ENCODE assay signal across 1 cellular context in the genomic region with DNA sequence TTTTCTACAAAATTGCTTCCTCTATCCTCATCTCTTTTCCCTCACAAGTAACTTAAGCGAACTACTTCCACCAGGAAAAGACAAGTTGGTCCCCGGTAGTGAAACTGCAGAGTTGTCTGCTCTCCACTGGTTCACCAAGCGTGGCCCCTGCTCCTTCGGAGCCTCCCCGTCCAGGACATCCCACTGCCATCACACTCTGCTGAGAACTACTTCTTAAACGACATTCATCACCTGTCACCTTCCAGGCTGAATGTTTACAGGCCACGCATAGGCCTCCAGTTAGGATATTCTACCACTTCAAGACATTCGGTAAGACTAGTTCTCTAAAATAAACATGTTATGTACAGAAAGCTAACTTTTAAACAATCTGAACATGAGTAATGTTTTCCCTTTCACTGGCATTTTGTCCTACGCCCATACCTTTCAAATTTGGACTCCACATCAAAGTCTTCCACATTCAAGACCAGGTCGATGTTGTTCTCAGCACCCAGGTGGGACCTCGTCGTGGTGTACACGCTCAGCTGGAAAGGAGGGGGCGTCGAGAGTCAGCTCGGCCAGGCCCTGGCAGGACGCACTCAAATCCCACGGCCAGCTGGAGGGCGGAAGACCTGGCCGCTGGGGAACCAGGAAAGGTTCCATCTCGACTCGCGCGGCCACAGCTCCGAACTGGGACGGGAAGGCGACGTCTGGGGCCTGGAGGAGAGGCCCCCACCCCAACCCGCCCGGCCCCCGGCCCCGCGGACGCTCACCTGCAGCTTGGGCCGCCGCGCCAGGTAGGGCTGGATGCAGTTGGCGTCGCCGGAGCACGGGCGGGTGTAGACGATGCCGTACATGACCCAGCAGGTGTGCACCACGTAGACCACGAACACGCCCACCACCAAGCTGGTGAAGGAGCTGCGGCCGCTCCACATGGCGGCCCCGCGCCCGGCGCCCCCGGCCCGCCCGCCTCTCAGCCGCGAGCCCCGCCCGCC.
TF ChIP-seq lines count a peak whose summit lies in the region.

No MANE protein-coding gene starts in this region.

TF ChIP-seq in HepG2, 621 proteins besides CTCF, POLR2A, EP300 and RAD21 (continues in another document):
- no peak for TF ChIP-seq ISX (CRISPR knock-in tag; conservative IDR thresholded peaks at IDR 0.05)
- TF ChIP-seq, protein P1, sequence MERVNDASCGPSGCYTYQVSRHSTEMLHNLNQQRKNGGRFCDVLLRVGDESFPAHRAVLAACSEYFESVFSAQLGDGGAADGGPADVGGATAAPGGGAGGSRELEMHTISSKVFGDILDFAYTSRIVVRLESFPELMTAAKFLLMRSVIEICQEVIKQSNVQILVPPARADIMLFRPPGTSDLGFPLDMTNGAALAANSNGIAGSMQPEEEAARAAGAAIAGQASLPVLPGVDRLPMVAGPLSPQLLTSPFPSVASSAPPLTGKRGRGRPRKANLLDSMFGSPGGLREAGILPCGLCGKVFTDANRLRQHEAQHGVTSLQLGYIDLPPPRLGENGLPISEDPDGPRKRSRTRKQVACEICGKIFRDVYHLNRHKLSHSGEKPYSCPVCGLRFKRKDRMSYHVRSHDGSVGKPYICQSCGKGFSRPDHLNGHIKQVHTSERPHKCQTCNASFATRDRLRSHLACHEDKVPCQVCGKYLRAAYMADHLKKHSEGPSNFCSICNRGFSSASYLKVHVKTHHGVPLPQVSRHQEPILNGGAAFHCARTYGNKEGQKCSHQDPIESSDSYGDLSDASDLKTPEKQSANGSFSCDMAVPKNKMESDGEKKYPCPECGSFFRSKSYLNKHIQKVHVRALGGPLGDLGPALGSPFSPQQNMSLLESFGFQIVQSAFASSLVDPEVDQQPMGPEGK (CRISPR knock-in tag; IDR thresholded peaks at IDR 0.05), result peak; percentile 43; the same call in 1 of the 2 replicates
- no peak for TF ChIP-seq PAX8 (CRISPR knock-in tag; IDR thresholded peaks at IDR 0.05; ENCODE audit: borderline replicate concordance)
- 0 out of 2 replicates have a peak, but pooled peaks have one; percentile 16 for TF ChIP-seq ZNF142 (CRISPR knock-in tag; IDR thresholded peaks at IDR 0.05)
- no peak for TF ChIP-seq ZNF557 (CRISPR knock-in tag; IDR thresholded peaks at IDR 0.05)
- TF ChIP-seq ZNF768 (CRISPR knock-in tag; IDR thresholded peaks at IDR 0.05), result no peak
- peak; percentile 7 for TF ChIP-seq NFAT5 (CRISPR knock-in tag; IDR thresholded peaks at IDR 0.05)
- no peak for TF ChIP-seq ZNF780A (CRISPR knock-in tag; IDR thresholded peaks at IDR 0.05)
- TF ChIP-seq, protein P2, sequence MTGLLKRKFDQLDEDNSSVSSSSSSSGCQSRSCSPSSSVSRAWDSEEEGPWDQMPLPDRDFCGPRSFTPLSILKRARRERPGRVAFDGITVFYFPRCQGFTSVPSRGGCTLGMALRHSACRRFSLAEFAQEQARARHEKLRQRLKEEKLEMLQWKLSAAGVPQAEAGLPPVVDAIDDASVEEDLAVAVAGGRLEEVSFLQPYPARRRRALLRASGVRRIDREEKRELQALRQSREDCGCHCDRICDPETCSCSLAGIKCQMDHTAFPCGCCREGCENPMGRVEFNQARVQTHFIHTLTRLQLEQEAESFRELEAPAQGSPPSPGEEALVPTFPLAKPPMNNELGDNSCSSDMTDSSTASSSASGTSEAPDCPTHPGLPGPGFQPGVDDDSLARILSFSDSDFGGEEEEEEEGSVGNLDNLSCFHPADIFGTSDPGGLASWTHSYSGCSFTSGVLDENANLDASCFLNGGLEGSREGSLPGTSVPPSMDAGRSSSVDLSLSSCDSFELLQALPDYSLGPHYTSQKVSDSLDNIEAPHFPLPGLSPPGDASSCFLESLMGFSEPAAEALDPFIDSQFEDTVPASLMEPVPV (CRISPR knock-in tag; IDR thresholded peaks at IDR 0.05), result 0 out of 2 replicates have a peak, but pooled peaks have one; percentile 1
- no peak for TF ChIP-seq KDM2A (CRISPR knock-in tag; IDR thresholded peaks at IDR 0.05; ENCODE audit: borderline replicate concordance, low read depth)
- TF ChIP-seq ZBTB8A (CRISPR knock-in tag; IDR thresholded peaks at IDR 0.05; ENCODE audit: borderline replicate concordance, low read depth), result no peak
- TF ChIP-seq ZNF720 (CRISPR knock-in tag; IDR thresholded peaks at IDR 0.05), result no peak
- TF ChIP-seq ETV6 (CRISPR knock-in tag; conservative IDR thresholded peaks at IDR 0.05), result no peak
- TF ChIP-seq MXD3 (CRISPR knock-in tag; IDR thresholded peaks at IDR 0.05), result 0 out of 2 replicates have a peak, but pooled peaks have one; percentile 23
- TF ChIP-seq HOXD1 (CRISPR knock-in tag; IDR thresholded peaks at IDR 0.05), result peak; percentile 6; the same call in 1 of the 2 replicates
- TF ChIP-seq CREM (IDR thresholded peaks at IDR 0.05), result no peak
- no peak for TF ChIP-seq CREM (CRISPR knock-in tag; IDR thresholded peaks at IDR 0.05)
- TF ChIP-seq TFDP1 (CRISPR knock-in tag; IDR thresholded peaks at IDR 0.05; ENCODE audit: borderline replicate concordance), result 0 out of 2 replicates have a peak, but pooled peaks have one; percentile 8
- TF ChIP-seq MED1 (CRISPR knock-in tag; IDR thresholded peaks at IDR 0.05), result 0 out of 2 replicates have a peak, but pooled peaks have one; percentile 6
- TF ChIP-seq TFAP4 (IDR thresholded peaks at IDR 0.05; ENCODE audit: borderline replicate concordance, low read depth), result peak; percentile 55; the same call in 1 of the 2 replicates
- TF ChIP-seq SMARCE1 (IDR thresholded peaks at IDR 0.05; ENCODE audit: borderline replicate concordance), result no peak
- TF ChIP-seq ZNF7 (CRISPR knock-in tag; IDR thresholded peaks at IDR 0.05), result no peak
- TF ChIP-seq FOXA3 (CRISPR knock-in tag; IDR thresholded peaks at IDR 0.05), result peak; percentile 3; the same call in 1 of the 2 replicates
- TF ChIP-seq ZBTB21 (CRISPR knock-in tag; IDR thresholded peaks at IDR 0.05), result no peak
- 0 out of 2 replicates have a peak, but pooled peaks have one; percentile 19 for TF ChIP-seq GATAD1 (CRISPR knock-in tag; IDR thresholded peaks at IDR 0.05)
- 0 out of 2 replicates have a peak, but pooled peaks have one; percentile 24 for TF ChIP-seq ZSCAN9 (CRISPR knock-in tag; IDR thresholded peaks at IDR 0.05; ENCODE audit: borderline replicate concordance)
- TF ChIP-seq LBX2 (CRISPR knock-in tag; IDR thresholded peaks at IDR 0.05; ENCODE audit: borderline replicate concordance), result no peak
- TF ChIP-seq ATF1 (CRISPR knock-in tag; IDR thresholded peaks at IDR 0.05), result no peak
- no peak for TF ChIP-seq FOXC1 (CRISPR knock-in tag; IDR thresholded peaks at IDR 0.05; ENCODE audit: borderline replicate concordance)
- TF ChIP-seq ZNF777 (CRISPR knock-in tag; IDR thresholded peaks at IDR 0.05), result 0 out of 2 replicates have a peak, but pooled peaks have one; percentile 32
- TF ChIP-seq GLMP (CRISPR knock-in tag; IDR thresholded peaks at IDR 0.05; ENCODE audit: borderline replicate concordance), result no peak
